1 cellular context compared by ENCODE assay signal in genomic region chr14:22871962-22872832, GRCh38.
A peak's percentile ranks its signal among the peaks of the same experiment; 100 is the strongest.
TF ChIP-seq lines count a peak whose summit lies in the region.

No MANE protein-coding gene starts in this region.

TF ChIP-seq in K562, 482 proteins besides CTCF, POLR2A, EP300 and RAD21 (continued from another document and continues in another):
- no peak for TF ChIP-seq GMEB1 (CRISPR knock-in tag; IDR thresholded peaks at IDR 0.05)
- TF ChIP-seq FOXK1 (CRISPR knock-in tag; IDR thresholded peaks at IDR 0.05; ENCODE audit: borderline replicate concordance), result no peak
- TF ChIP-seq, protein P1, sequence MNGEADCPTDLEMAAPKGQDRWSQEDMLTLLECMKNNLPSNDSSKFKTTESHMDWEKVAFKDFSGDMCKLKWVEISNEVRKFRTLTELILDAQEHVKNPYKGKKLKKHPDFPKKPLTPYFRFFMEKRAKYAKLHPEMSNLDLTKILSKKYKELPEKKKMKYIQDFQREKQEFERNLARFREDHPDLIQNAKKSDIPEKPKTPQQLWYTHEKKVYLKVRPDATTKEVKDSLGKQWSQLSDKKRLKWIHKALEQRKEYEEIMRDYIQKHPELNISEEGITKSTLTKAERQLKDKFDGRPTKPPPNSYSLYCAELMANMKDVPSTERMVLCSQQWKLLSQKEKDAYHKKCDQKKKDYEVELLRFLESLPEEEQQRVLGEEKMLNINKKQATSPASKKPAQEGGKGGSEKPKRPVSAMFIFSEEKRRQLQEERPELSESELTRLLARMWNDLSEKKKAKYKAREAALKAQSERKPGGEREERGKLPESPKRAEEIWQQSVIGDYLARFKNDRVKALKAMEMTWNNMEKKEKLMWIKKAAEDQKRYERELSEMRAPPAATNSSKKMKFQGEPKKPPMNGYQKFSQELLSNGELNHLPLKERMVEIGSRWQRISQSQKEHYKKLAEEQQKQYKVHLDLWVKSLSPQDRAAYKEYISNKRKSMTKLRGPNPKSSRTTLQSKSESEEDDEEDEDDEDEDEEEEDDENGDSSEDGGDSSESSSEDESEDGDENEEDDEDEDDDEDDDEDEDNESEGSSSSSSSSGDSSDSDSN (IDR thresholded peaks at IDR 0.05; ENCODE audit: borderline replicate concordance in 1 of 2, low read depth in 2 of 2, low read length in 2 of 2), result peak; percentile 52 to 67; a peak in 2 of 4 replicates
- no peak for TF ChIP-seq TGIF2 (CRISPR knock-in tag; IDR thresholded peaks at IDR 0.05)
- TF ChIP-seq POU5F1 (IDR thresholded peaks at IDR 0.05; ENCODE audit: borderline replicate concordance, low read depth, low read length, partially characterized antibody), result no peak
- TF ChIP-seq ZSCAN32 (CRISPR knock-in tag; IDR thresholded peaks at IDR 0.05), result no peak
- peak; percentile 33 for TF ChIP-seq POLR2B (IDR thresholded peaks at IDR 0.05; ENCODE audit: low read depth, partially characterized antibody)
- no peak for TF ChIP-seq NR4A1 (CRISPR knock-in tag; IDR thresholded peaks at IDR 0.05)
- TF ChIP-seq NR4A1 (tag; IDR thresholded peaks at IDR 0.05), result no peak
- TF ChIP-seq, protein P2, sequence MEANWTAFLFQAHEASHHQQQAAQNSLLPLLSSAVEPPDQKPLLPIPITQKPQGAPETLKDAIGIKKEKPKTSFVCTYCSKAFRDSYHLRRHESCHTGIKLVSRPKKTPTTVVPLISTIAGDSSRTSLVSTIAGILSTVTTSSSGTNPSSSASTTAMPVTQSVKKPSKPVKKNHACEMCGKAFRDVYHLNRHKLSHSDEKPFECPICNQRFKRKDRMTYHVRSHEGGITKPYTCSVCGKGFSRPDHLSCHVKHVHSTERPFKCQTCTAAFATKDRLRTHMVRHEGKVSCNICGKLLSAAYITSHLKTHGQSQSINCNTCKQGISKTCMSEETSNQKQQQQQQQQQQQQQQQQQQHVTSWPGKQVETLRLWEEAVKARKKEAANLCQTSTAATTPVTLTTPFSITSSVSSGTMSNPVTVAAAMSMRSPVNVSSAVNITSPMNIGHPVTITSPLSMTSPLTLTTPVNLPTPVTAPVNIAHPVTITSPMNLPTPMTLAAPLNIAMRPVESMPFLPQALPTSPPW (CRISPR knock-in tag; IDR thresholded peaks at IDR 0.05), result peak; percentile 41; the same call in 1 of the 2 replicates
- TF ChIP-seq ZNF133 (CRISPR knock-in tag; IDR thresholded peaks at IDR 0.05), result no peak
- TF ChIP-seq, protein P3, sequence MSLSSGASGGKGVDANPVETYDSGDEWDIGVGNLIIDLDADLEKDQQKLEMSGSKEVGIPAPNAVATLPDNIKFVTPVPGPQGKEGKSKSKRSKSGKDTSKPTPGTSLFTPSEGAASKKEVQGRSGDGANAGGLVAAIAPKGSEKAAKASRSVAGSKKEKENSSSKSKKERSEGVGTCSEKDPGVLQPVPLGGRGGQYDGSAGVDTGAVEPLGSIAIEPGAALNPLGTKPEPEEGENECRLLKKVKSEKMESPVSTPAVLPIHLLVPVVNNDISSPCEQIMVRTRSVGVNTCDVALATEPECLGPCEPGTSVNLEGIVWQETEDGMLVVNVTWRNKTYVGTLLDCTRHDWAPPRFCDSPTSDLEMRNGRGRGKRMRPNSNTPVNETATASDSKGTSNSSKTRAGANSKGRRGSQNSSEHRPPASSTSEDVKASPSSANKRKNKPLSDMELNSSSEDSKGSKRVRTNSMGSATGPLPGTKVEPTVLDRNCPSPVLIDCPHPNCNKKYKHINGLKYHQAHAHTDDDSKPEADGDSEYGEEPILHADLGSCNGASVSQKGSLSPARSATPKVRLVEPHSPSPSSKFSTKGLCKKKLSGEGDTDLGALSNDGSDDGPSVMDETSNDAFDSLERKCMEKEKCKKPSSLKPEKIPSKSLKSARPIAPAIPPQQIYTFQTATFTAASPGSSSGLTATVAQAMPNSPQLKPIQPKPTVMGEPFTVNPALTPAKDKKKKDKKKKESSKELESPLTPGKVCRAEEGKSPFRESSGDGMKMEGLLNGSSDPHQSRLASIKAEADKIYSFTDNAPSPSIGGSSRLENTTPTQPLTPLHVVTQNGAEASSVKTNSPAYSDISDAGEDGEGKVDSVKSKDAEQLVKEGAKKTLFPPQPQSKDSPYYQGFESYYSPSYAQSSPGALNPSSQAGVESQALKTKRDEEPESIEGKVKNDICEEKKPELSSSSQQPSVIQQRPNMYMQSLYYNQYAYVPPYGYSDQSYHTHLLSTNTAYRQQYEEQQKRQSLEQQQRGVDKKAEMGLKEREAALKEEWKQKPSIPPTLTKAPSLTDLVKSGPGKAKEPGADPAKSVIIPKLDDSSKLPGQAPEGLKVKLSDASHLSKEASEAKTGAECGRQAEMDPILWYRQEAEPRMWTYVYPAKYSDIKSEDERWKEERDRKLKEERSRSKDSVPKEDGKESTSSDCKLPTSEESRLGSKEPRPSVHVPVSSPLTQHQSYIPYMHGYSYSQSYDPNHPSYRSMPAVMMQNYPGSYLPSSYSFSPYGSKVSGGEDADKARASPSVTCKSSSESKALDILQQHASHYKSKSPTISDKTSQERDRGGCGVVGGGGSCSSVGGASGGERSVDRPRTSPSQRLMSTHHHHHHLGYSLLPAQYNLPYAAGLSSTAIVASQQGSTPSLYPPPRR (CRISPR knock-in tag; IDR thresholded peaks at IDR 0.05; ENCODE audit: borderline replicate concordance), result no peak
- TF ChIP-seq SAFB (IDR thresholded peaks at IDR 0.05; ENCODE audit: borderline replicate concordance, low read depth, low read length), result no peak
- TF ChIP-seq, protein P4, sequence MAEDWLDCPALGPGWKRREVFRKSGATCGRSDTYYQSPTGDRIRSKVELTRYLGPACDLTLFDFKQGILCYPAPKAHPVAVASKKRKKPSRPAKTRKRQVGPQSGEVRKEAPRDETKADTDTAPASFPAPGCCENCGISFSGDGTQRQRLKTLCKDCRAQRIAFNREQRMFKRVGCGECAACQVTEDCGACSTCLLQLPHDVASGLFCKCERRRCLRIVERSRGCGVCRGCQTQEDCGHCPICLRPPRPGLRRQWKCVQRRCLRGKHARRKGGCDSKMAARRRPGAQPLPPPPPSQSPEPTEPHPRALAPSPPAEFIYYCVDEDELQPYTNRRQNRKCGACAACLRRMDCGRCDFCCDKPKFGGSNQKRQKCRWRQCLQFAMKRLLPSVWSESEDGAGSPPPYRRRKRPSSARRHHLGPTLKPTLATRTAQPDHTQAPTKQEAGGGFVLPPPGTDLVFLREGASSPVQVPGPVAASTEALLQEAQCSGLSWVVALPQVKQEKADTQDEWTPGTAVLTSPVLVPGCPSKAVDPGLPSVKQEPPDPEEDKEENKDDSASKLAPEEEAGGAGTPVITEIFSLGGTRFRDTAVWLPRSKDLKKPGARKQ (CRISPR knock-in tag; IDR thresholded peaks at IDR 0.05), result no peak
- TF ChIP-seq HMG20B (CRISPR knock-in tag; IDR thresholded peaks at IDR 0.05), result no peak
- TF ChIP-seq MEF2D (tag; conservative IDR thresholded peaks at IDR 0.05; ENCODE audit: low read depth), result no peak
- no peak for TF ChIP-seq RHOXF2B (CRISPR knock-in tag; conservative IDR thresholded peaks at IDR 0.05)
- TF ChIP-seq, protein P5, sequence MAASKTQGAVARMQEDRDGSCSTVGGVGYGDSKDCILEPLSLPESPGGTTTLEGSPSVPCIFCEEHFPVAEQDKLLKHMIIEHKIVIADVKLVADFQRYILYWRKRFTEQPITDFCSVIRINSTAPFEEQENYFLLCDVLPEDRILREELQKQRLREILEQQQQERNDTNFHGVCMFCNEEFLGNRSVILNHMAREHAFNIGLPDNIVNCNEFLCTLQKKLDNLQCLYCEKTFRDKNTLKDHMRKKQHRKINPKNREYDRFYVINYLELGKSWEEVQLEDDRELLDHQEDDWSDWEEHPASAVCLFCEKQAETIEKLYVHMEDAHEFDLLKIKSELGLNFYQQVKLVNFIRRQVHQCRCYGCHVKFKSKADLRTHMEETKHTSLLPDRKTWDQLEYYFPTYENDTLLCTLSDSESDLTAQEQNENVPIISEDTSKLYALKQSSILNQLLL (CRISPR knock-in tag; IDR thresholded peaks at IDR 0.05; ENCODE audit: borderline replicate concordance), result no peak
- TF ChIP-seq PHB2 (IDR thresholded peaks at IDR 0.05; ENCODE audit: low read depth), result no peak
- TF ChIP-seq, protein P6, sequence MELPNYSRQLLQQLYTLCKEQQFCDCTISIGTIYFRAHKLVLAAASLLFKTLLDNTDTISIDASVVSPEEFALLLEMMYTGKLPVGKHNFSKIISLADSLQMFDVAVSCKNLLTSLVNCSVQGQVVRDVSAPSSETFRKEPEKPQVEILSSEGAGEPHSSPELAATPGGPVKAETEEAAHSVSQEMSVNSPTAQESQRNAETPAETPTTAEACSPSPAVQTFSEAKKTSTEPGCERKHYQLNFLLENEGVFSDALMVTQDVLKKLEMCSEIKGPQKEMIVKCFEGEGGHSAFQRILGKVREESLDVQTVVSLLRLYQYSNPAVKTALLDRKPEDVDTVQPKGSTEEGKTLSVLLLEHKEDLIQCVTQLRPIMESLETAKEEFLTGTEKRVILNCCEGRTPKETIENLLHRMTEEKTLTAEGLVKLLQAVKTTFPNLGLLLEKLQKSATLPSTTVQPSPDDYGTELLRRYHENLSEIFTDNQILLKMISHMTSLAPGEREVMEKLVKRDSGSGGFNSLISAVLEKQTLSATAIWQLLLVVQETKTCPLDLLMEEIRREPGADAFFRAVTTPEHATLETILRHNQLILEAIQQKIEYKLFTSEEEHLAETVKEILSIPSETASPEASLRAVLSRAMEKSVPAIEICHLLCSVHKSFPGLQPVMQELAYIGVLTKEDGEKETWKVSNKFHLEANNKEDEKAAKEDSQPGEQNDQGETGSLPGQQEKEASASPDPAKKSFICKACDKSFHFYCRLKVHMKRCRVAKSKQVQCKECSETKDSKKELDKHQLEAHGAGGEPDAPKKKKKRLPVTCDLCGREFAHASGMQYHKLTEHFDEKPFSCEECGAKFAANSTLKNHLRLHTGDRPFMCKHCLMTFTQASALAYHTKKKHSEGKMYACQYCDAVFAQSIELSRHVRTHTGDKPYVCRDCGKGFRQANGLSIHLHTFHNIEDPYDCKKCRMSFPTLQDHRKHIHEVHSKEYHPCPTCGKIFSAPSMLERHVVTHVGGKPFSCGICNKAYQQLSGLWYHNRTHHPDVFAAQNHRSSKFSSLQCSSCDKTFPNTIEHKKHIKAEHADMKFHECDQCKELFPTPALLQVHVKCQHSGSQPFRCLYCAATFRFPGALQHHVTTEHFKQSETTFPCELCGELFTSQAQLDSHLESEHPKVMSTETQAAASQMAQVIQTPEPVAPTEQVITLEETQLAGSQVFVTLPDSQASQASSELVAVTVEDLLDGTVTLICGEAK (IDR thresholded peaks at IDR 0.05), result peak; percentile 49
- TF ChIP-seq, protein P6 (CRISPR knock-in tag; IDR thresholded peaks at IDR 0.05), result no peak
- TF ChIP-seq, protein P7, sequence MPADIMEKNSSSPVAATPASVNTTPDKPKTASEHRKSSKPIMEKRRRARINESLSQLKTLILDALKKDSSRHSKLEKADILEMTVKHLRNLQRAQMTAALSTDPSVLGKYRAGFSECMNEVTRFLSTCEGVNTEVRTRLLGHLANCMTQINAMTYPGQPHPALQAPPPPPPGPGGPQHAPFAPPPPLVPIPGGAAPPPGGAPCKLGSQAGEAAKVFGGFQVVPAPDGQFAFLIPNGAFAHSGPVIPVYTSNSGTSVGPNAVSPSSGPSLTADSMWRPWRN (IDR thresholded peaks at IDR 0.05; ENCODE audit: low read depth), result no peak
- TF ChIP-seq GATAD2B (IDR thresholded peaks at IDR 0.05; ENCODE audit: borderline replicate concordance), result no peak
- 0 out of 2 replicates have a peak, but pooled peaks have one; percentile 34 for TF ChIP-seq LARP7 (IDR thresholded peaks at IDR 0.05)
- TF ChIP-seq RUNX1 (IDR thresholded peaks at IDR 0.05; ENCODE audit: low read depth), result no peak; the same call in 1 of the 2 replicates
- no peak for TF ChIP-seq RAD51 (IDR thresholded peaks at IDR 0.05; ENCODE audit: borderline replicate concordance, low read depth)
- TF ChIP-seq PCBP1 (IDR thresholded peaks at IDR 0.05; ENCODE audit: low read depth, low read length, poor library complexity, severe bottlenecking), result peak; percentile 69
- TF ChIP-seq ERF (CRISPR knock-in tag; IDR thresholded peaks at IDR 0.05), result no peak
- TF ChIP-seq, protein P8, sequence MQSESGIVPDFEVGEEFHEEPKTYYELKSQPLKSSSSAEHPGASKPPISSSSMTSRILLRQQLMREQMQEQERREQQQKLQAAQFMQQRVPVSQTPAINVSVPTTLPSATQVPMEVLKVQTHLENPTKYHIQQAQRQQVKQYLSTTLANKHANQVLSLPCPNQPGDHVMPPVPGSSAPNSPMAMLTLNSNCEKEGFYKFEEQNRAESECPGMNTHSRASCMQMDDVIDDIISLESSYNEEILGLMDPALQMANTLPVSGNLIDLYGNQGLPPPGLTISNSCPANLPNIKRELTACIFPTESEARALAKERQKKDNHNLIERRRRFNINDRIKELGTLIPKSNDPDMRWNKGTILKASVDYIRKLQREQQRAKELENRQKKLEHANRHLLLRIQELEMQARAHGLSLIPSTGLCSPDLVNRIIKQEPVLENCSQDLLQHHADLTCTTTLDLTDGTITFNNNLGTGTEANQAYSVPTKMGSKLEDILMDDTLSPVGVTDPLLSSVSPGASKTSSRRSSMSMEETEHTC (IDR thresholded peaks at IDR 0.05), result no peak
